20 cellular contexts compared by ENCODE assay signal in genomic region chr6:135257641-135258405, GRCh38.
A peak's percentile ranks its signal among the peaks of the same experiment; 100 is the strongest.
DNase-seq lines count a peak whose midpoint lies in the region; ATAC-seq and TF ChIP-seq lines count a peak whose summit lies in the region.
"Had no signal": no experiment of that assay in that cellular context is flagged by ENCODE, and none has a peak within 500 bp of the region (broad histone marks: within the 10 kb centered on the region; RNA-seq: fewer than 3 reads in every experiment).

No MANE protein-coding gene starts in this region.

- H2AFZ ChIP-seq in hepatocyte (no peak overlapping the region), neuronal stem cell (ENCODE audit: low read length) (no peak overlapping the region)
- H2AFZ ChIP-seq: GM23248 had no signal

- TF ChIP-seq CTCF in hepatocyte (IDR thresholded peaks at IDR 0.05; ENCODE audit: poor library complexity): peak; percentile 4

- no peak overlapping the region for H4K8ac ChIP-seq in neuronal stem cell (ENCODE audit: low read depth, low read length)

- 71% methylated on average over 2 of the region's 2 CpGs for WGBS in hepatocyte (ENCODE audit: low lambda C conversion rate, missing lambda C conversion rate)
- WGBS in neuronal stem cell (ENCODE audit: extremely low coverage in 2 of 2, insufficient read length in 2 of 2, insufficient replicate concordance in 1 of 2), 2 donors: no CpG with 5 or more reads among the region's 2 CpGs

- H3K9me3 ChIP-seq in KOPT-K1 (ENCODE audit: insufficient read depth, low read length, poor library complexity, severe bottlenecking) (no peaks in the 10 kb centered on the region), hepatocyte (ENCODE audit: low read depth) (no peaks in the 10 kb centered on the region), neuronal stem cell (replicated peaks in 1 of 2; ENCODE audit: control insufficient read depth in 2 of 2, insufficient read depth in 1 of 2, low read depth in 1 of 2, low read length in 2 of 2) (no peaks in the 10 kb centered on the region)
- H3K9me3 ChIP-seq: lower lobe of right lung, MG63, upper lobe of left lung had no signal

- no peaks in the 10 kb centered on the region for H3K79me1 ChIP-seq in neuronal stem cell (ENCODE audit: low read depth, low read length)

- H3K18ac ChIP-seq in neuronal stem cell (ENCODE audit: low read length): no peak overlapping the region

- H3K36me3 ChIP-seq in KOPT-K1 (ENCODE audit: insufficient read depth, low read length) (no peaks in the 10 kb centered on the region), hepatocyte (replicated peaks; ENCODE audit: insufficient read depth, low read depth) (no peaks in the 10 kb centered on the region), neuronal stem cell (replicated peaks in 1 of 2; ENCODE audit: control insufficient read depth in 2 of 2, insufficient read depth in 2 of 2, low read length in 2 of 2) (no peaks in the 10 kb centered on the region)
- H3K36me3 ChIP-seq: lower lobe of right lung, MG63, upper lobe of left lung had no signal

- H3K9me2 ChIP-seq in hepatocyte (replicated peaks; ENCODE audit: insufficient read depth): no peaks in the 10 kb centered on the region

- H3K23ac ChIP-seq in neuronal stem cell (ENCODE audit: low read depth, low read length, poor library complexity): no peak overlapping the region

- no peaks in the 10 kb centered on the region for H4K20me1 ChIP-seq in hepatocyte (ENCODE audit: insufficient read depth, poor library complexity, severe bottlenecking)

- H3K4me3 ChIP-seq in hepatocyte: no peak overlapping the region
- no peak overlapping the region for H3K4me3 ChIP-seq in neuronal stem cell (ENCODE audit: low read length in 2 of 2)
- H3K4me3 ChIP-seq: GM23248, lower lobe of right lung, MG63, upper lobe of left lung had no signal

- H2BK5ac ChIP-seq in neuronal stem cell (ENCODE audit: low read length): no peak overlapping the region

- H3K14ac ChIP-seq in neuronal stem cell (ENCODE audit: low read length): no peak overlapping the region

- H3K4me1 ChIP-seq in hepatocyte (ENCODE audit: insufficient read depth) (no peaks in the 10 kb centered on the region), neuronal stem cell (ENCODE audit: control insufficient read depth in 2 of 2, insufficient read depth in 1 of 2, low read depth in 1 of 2, low read length in 2 of 2) (no peaks in the 10 kb centered on the region)
- H3K4me1 ChIP-seq: lower lobe of right lung had no signal

- no peak overlapping the region for H2BK12ac ChIP-seq in neuronal stem cell (ENCODE audit: low read length)

- DNase-seq in DMS 273 (lab: John Stamatoyannopoulos, UW; ENCODE audit: unreplicated experiment): peak; percentile 13
- no peak for DNase-seq in DMS 273 treated with DMSO at 0.1 percent for 48 hours (lab: John Stamatoyannopoulos, UW)
- DNase-seq in RPMI7951 (ENCODE audit: low read depth): peak; percentile 9
- DNase-seq in hepatocyte (ENCODE audit: low spot score): no peak
- DNase-seq in neuronal stem cell (ENCODE audit: low spot score): no peak
- DNase-seq: activated CD4-positive, CD25-positive, alpha-beta regulatory T cell; activated naive CD4-positive, alpha-beta T cell treated with anti-CD3 and anti-CD28 coated beads for 36 hours; effector CD8-positive, alpha-beta T cell; foreskin fibroblast; GDM1; GM23248; lower lobe of right lung; MG63; right cardiac atrium; stimulated activated CD4-positive, alpha-beta T cell treated with anti-CD3 and anti-CD28 coated beads, Interleukin-4, amount 100 ng/mL, for 4 hours; upper lobe of left lung had no signal

- H3K79me2 ChIP-seq in hepatocyte: no peaks in the 10 kb centered on the region

- H3K9ac ChIP-seq in neuronal stem cell (ENCODE audit: low read depth, low read length, poor library complexity): no peak overlapping the region
- H3K9ac ChIP-seq: GM23248 had no signal

- H3K27me3 ChIP-seq in hepatocyte (no peaks in the 10 kb centered on the region), neuronal stem cell (ENCODE audit: control insufficient read depth in 3 of 3, insufficient read depth in 3 of 3, low read depth in 1 of 3, low read length in 3 of 3) (no peaks in the 10 kb centered on the region)
- H3K27me3 ChIP-seq: MG63, upper lobe of left lung had no signal

- H2BK120ac ChIP-seq in neuronal stem cell (ENCODE audit: low read depth, low read length): no peak overlapping the region

- H4K91ac ChIP-seq in neuronal stem cell (ENCODE audit: low read depth, low read length, poor library complexity): no peak overlapping the region

- H2BK15ac ChIP-seq in neuronal stem cell (ENCODE audit: low read length): no peak overlapping the region

- no peak for ATAC-seq in HG03439 (IDR thresholded peaks at IDR 0.05; ENCODE audit: unreplicated experiment)
- ATAC-seq in GM18867 (IDR thresholded peaks at IDR 0.05; ENCODE audit: unreplicated experiment): no peak
- ATAC-seq: lower lobe of right lung, right cardiac atrium had no signal

- H3K4me2 ChIP-seq in hepatocyte (no peak overlapping the region), neuronal stem cell (ENCODE audit: insufficient read depth, low read length, poor library complexity, severe bottlenecking) (no peak overlapping the region)

- no peak overlapping the region for H2AK5ac ChIP-seq in neuronal stem cell (ENCODE audit: low read depth, low read length)

- no peak overlapping the region for H3K4ac ChIP-seq in neuronal stem cell (ENCODE audit: low read length)

- H3K27ac ChIP-seq in KOPT-K1 (ENCODE audit: low read depth, low read length, poor library complexity, severe bottlenecking): peak overlapping the region; percentile 44
- H3K27ac ChIP-seq in hepatocyte: no peak overlapping the region
- H3K27ac ChIP-seq in neuronal stem cell (replicated peaks; ENCODE audit: low read length): no peak overlapping the region
- H3K27ac ChIP-seq: 22Rv1, GM23248, lower lobe of right lung, upper lobe of left lung had no signal

Comparison
In these comparisons a context has a peak if more than half of its experiments do, and no peak if none do; other contexts are left out.
1. DNase-seq: peak in DMS 273 (single experiment) and RPMI7951 (single experiment); none in DMS 273 treated with DMSO at 0.1 percent for 48 hours (single experiment), hepatocyte (single experiment) and neuronal stem cell (single experiment).